10 cellular contexts compared by ENCODE assay signal in the genomic region with DNA sequence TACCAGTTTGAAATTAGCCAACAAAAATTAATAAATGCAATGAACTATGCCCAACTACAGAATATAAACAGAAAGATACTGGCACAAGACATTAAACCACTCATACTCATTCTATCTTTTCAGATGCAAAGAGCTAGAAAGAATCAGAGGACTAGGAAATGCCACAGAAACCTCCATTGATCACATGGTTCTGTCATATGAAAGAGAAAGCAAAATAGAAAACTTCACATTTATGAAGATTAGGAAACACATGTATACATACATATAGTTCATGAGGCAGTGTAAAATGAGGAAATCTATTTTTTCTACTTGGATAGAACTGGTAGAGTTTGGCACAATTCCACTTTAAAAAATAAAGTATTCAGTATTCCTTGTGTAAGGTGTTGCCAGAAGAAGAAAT.
A peak's percentile ranks its signal among the peaks of the same experiment; 100 is the strongest.
DNase-seq lines count a peak whose midpoint lies in the region; ATAC-seq, FAIRE-seq and TF ChIP-seq lines count a peak whose summit lies in the region.
"Had no signal": no experiment of that assay in that cellular context is flagged by ENCODE, and none has a peak within 500 bp of the region (broad histone marks: within the 10 kb centered on the region; RNA-seq: fewer than 3 reads in every experiment).

No MANE protein-coding gene starts in this region.

- TF ChIP-seq POLR2A in heart left ventricle (IDR thresholded peaks at IDR 0.05) = no peak

- peaks cover 14% of the 10 kb centered on the region for H3K36me3 Mint-ChIP-seq in effector memory CD8-positive, alpha-beta T cell (ENCODE audit: insufficient read depth)

- no peak overlapping the region for H3K4me3 ChIP-seq in heart left ventricle
- H3K4me3 ChIP-seq: ascending aorta had no signal

- H3K9me3 ChIP-seq in heart left ventricle = no peaks in the 10 kb centered on the region
- H3K9me3 ChIP-seq: ascending aorta had no signal

- H3K36me3 ChIP-seq in heart left ventricle = no peaks in the 10 kb centered on the region
- H3K36me3 ChIP-seq: ascending aorta had no signal

- H3K4me1 Mint-ChIP-seq in effector memory CD8-positive, alpha-beta T cell (ENCODE audit: low read depth in 2 of 2) = peaks cover 53 to 56% of the 10 kb centered on the region in 2 donors

- peak; percentile 67 for ATAC-seq in GM21526 (IDR thresholded peaks at IDR 0.05; ENCODE audit: low FRiP score, unreplicated experiment)
- peak; percentile 55 for ATAC-seq in HG03520 (IDR thresholded peaks at IDR 0.05; ENCODE audit: unreplicated experiment)
- ATAC-seq in effector memory CD8-positive, alpha-beta T cell (replicated peaks) = peak; percentile 71
- no peak for ATAC-seq in heart left ventricle

- TF ChIP-seq CTCF in heart left ventricle (IDR thresholded peaks at IDR 0.05) = no peak

- FAIRE-seq in GM18507 (lab: Jason Lieb, UNC) = peak; percentile 85

- intact Hi-C loops in heart left ventricle (cut with DNase I) = loop anchor here in 2 of 10 donors (5.0 to 10.0 kb wide), 2 partner anchors 280 to 283 kb away; no protein-coding TSS in a partner anchor

- DNase-seq in GM18507 (ENCODE audit: extremely low spot score, insufficient read length, low read depth) (no peak), heart left ventricle (no peak), NCI-H510A treated with DMSO at 0.1 percent for 48 hours (lab: John Stamatoyannopoulos, UW) (no peak), NCI-H1105 treated with DMSO at 0.1 percent for 48 hours (lab: John Stamatoyannopoulos, UW) (no peak), inferior parietal cortex (ENCODE audit: extremely low spot score) (no peak)
- no peak for DNase-seq in effector memory CD8-positive, alpha-beta T cell
- DNase-seq: kidney glomerular epithelial cell had no signal

- H3K27ac ChIP-seq in heart left ventricle = peak overlapping the region in 1 of 12 donors; percentile 90
- H3K27ac ChIP-seq: ascending aorta had no signal

- no peaks in the 10 kb centered on the region for H3K27me3 Mint-ChIP-seq in effector memory CD8-positive, alpha-beta T cell

- H3K27me3 ChIP-seq in heart left ventricle = no peaks in the 10 kb centered on the region
- H3K27me3 ChIP-seq: ascending aorta had no signal

- peaks cover 0 to 71% (median 23%) of the 10 kb centered on the region in 12 donors for H3K4me1 ChIP-seq in heart left ventricle
- H3K4me1 ChIP-seq: ascending aorta had no signal

- peak overlapping the region; percentile 96 to 99 for H3K27ac Mint-ChIP-seq in effector memory CD8-positive, alpha-beta T cell

- peak overlapping the region; percentile 29 to 60 for H3K4me3 Mint-ChIP-seq in effector memory CD8-positive, alpha-beta T cell

- H3K9me3 Mint-ChIP-seq in effector memory CD8-positive, alpha-beta T cell = peaks cover 0 to 7% of the 10 kb centered on the region in 2 donors

Comparison
In these comparisons a context has a peak if more than half of its experiments do, and no peak if none do; other contexts are left out.
1. ATAC-seq: peak in GM21526 (single experiment), HG03520 (single experiment) and effector memory CD8-positive, alpha-beta T cell (single experiment); none in heart left ventricle (0 of 4).